1 cellular context compared by ENCODE assay signal in genomic region chr9:128657344-128657704, GRCh38.
TF ChIP-seq lines count a peak whose summit lies in the region.

No MANE protein-coding gene starts in this region.

TF ChIP-seq in IMR-90, 13 proteins besides CTCF, POLR2A, EP300 and RAD21:
- TF ChIP-seq ELK1 (IDR thresholded peaks at IDR 0.05; ENCODE audit: borderline replicate concordance, low read depth, low read length): no peak
